ENCODE assay signal across 18 cellular contexts in the genomic region with DNA sequence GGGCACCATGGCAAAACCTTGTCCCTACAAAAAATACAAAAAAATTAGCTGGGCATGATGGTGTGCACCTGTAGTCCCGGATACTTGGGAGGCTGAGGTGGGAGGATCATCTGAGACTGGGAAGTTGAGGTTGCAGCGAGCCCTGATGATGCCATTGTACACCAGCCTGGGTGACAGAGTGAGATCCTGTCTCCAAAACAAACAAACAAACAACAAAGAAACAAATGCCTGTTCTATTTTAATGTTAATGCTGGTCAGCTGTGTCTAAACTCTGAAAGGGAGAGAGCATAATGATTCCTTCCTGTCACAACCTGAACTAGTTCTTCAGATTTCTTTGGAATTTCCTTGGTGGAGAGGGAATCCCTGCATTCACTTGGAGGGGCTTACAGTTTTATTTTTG.
"Had no signal": no experiment of that assay in that cellular context is flagged by ENCODE, and none has a peak within 500 bp of the region (broad histone marks: within the 10 kb centered on the region; RNA-seq: fewer than 3 reads in every experiment).

No MANE protein-coding gene starts in this region.

- H3K4me3 ChIP-seq: ascending aorta, prostate gland, right atrium auricular region, suprapubic skin had no signal

- H3K36me3 ChIP-seq: ascending aorta, prostate gland, right atrium auricular region, suprapubic skin had no signal

- H3K4me3 Mint-ChIP-seq: activated CD4-positive, alpha-beta T cell treated with anti-CD3 and anti-CD28 coated beads for 36 hours; activated naive CD4-positive, alpha-beta T cell treated with anti-CD3 and anti-CD28 coated beads, Interleukin-2, amount 50 U/mL, for 24 hours; dendritic cell treated with granulocyte-macrophage colony-stimulating factor and Interleukin-4, amounts not matched to agents 40 ng/mL and 50 ng/mL, for 4 days; immature natural killer cell; memory B cell; natural killer cell; stimulated activated naive CD8-positive, alpha-beta T cell treated with anti-CD3 and anti-CD28 coated beads, Interleukin-15, amount 100 ng/mL, for 72 hours had no signal

- H3K27me3 ChIP-seq: ascending aorta, right atrium auricular region, suprapubic skin had no signal

- H3K27me3 Mint-ChIP-seq: activated CD4-positive, alpha-beta T cell treated with anti-CD3 and anti-CD28 coated beads for 36 hours; activated naive CD4-positive, alpha-beta T cell treated with anti-CD3 and anti-CD28 coated beads, Interleukin-2, amount 50 U/mL, for 24 hours; dendritic cell treated with granulocyte-macrophage colony-stimulating factor and Interleukin-4, amounts not matched to agents 40 ng/mL and 50 ng/mL, for 4 days; memory B cell; stimulated activated naive CD8-positive, alpha-beta T cell treated with anti-CD3 and anti-CD28 coated beads, Interleukin-15, amount 100 ng/mL, for 72 hours had no signal

- H3K27ac Mint-ChIP-seq: activated CD4-positive, alpha-beta T cell treated with anti-CD3 and anti-CD28 coated beads for 36 hours; activated naive CD4-positive, alpha-beta T cell treated with anti-CD3 and anti-CD28 coated beads, Interleukin-2, amount 50 U/mL, for 24 hours; dendritic cell treated with granulocyte-macrophage colony-stimulating factor and Interleukin-4, amounts not matched to agents 40 ng/mL and 50 ng/mL, for 4 days; memory B cell; natural killer cell; stimulated activated naive CD8-positive, alpha-beta T cell treated with anti-CD3 and anti-CD28 coated beads, Interleukin-15, amount 100 ng/mL, for 72 hours had no signal

- H3K36me3 Mint-ChIP-seq: memory B cell, natural killer cell had no signal

- H3K9me3 ChIP-seq: ascending aorta, prostate gland, suprapubic skin had no signal

- H3K27ac ChIP-seq: ascending aorta, right atrium auricular region, suprapubic skin had no signal

- DNase-seq: activated CD4-positive, alpha-beta T cell treated with anti-CD3 and anti-CD28 coated beads for 36 hours; activated CD4-positive, alpha-beta T cell treated with anti-CD3 and anti-CD28 coated beads, Interleukin-2, amount 50 U/mL, for 48 hours; activated gamma-delta T cell; effector memory CD4-positive, alpha-beta T cell; hippocampal formation; immature natural killer cell; left ventricle myocardium superior; natural killer cell; occipital lobe; stimulated activated naive CD8-positive, alpha-beta T cell treated with anti-CD3 and anti-CD28 coated beads, Interleukin-15, amount 100 ng/mL, for 72 hours; trophoblast cell had no signal

- ATAC-seq: activated CD4-positive, alpha-beta T cell treated with anti-CD3 and anti-CD28 coated beads for 36 hours; left ventricle myocardium superior; natural killer cell; stimulated activated naive CD8-positive, alpha-beta T cell treated with anti-CD3 and anti-CD28 coated beads, Interleukin-15, amount 100 ng/mL, for 72 hours had no signal

- H3K9me3 Mint-ChIP-seq: activated naive CD4-positive, alpha-beta T cell treated with anti-CD3 and anti-CD28 coated beads, Interleukin-2, amount 50 U/mL, for 24 hours; dendritic cell treated with granulocyte-macrophage colony-stimulating factor and Interleukin-4, amounts not matched to agents 40 ng/mL and 50 ng/mL, for 4 days; immature natural killer cell; memory B cell had no signal
